In genomic region chr1:203479646-203480045, GRCh38 we compare ENCODE assay signal across 24 cellular contexts. TPM values are rescaled to one million over a fixed set of nuclear protein-coding genes. Genes with fewer than 3 reads are reported as not detected.
DNase-seq lines count a peak whose midpoint lies in the region; ATAC-seq and TF ChIP-seq lines count a peak whose summit lies in the region.
"Had no signal": no experiment of that assay in that cellular context is flagged by ENCODE, and none has a peak within 500 bp of the region (broad histone marks: within the 10 kb centered on the region; RNA-seq: fewer than 3 reads in every experiment).

No MANE protein-coding gene starts in this region.

- H3K4me1 ChIP-seq in RWPE2 (ENCODE audit: insufficient read depth, poor library complexity, severe bottlenecking) (peaks cover 17% of the 10 kb centered on the region), muscle layer of colon (ENCODE audit: insufficient read depth, low read length) (peaks cover 72% of the 10 kb centered on the region), suprapubic skin (peaks cover 39% of the 10 kb centered on the region)

- H3K36me3 Mint-ChIP-seq in activated naive CD8-positive, alpha-beta T cell treated with anti-CD3 and anti-CD28 coated beads, Interleukin-2, amount 50 U/mL, for 24 hours (ENCODE audit: low read depth): no peaks in the 10 kb centered on the region
- no peaks in the 10 kb centered on the region for H3K36me3 Mint-ChIP-seq in mesothelial cell of epicardium
- H3K36me3 Mint-ChIP-seq: naive B cell had no signal

- ATAC-seq in RWPE2 (ENCODE audit: low read depth) (no peak), GM19351 (IDR thresholded peaks at IDR 0.05; ENCODE audit: unreplicated experiment) (no peak)
- ATAC-seq in activated naive CD8-positive, alpha-beta T cell treated with anti-CD3 and anti-CD28 coated beads, Interleukin-2, amount 50 U/mL, for 24 hours: no peak

- DNase-seq in ELR (ENCODE audit: low read depth): peak; percentile 48
- DNase-seq in RWPE2 (ENCODE audit: low spot score): no peak
- DNase-seq in suprapubic skin (ENCODE audit: low spot score in 2 of 2): no peak
- DNase-seq in activated naive CD8-positive, alpha-beta T cell treated with anti-CD3 and anti-CD28 coated beads, Interleukin-2, amount 50 U/mL, for 24 hours: no peak
- DNase-seq in HuH-7.5 (ENCODE audit: low spot score): no peak
- no peak for DNase-seq in mesothelial cell of epicardium (ENCODE audit: low spot score in 2 of 2, unreplicated experiment in 2 of 2)
- DNase-seq: activated CD4-positive, alpha-beta T cell treated with anti-CD3 and anti-CD28 coated beads, Interleukin-2, amount 50 U/mL, for 48 hours; activated naive CD4-positive, alpha-beta T cell treated with anti-CD3 and anti-CD28 coated beads for 36 hours; cortex of kidney; KG1; naive B cell; NCI-H1048; NCI-H2029; NK-92 treated with Interleukin-12 subunit alpha and Interleukin-12 subunit beta, amount 100 ng/mL, for 24 hours had no signal

- TF ChIP-seq POLR2A in suprapubic skin (IDR thresholded peaks at IDR 0.05): no peak

- TF ChIP-seq EP300 in suprapubic skin (IDR thresholded peaks at IDR 0.05): no peak

- TF ChIP-seq CTCF in RWPE2 (IDR thresholded peaks at IDR 0.05; ENCODE audit: poor library complexity, severe bottlenecking) (no peak), suprapubic skin (IDR thresholded peaks at IDR 0.05) (no peak), mesothelial cell of epicardium (IDR thresholded peaks at IDR 0.05; ENCODE audit: unreplicated experiment) (no peak)

- no peak overlapping the region for H3K4me3 ChIP-seq in RWPE2 (ENCODE audit: severe bottlenecking)
- peak overlapping the region in 1 of 2 donors; percentile 12 for H3K4me3 ChIP-seq in muscle layer of colon (ENCODE audit: low read depth in 1 of 2, low read length in 2 of 2)
- H3K4me3 ChIP-seq in suprapubic skin: peak overlapping the region; percentile 48

- WGBS in suprapubic skin: 44% methylated on average over 2 of the region's 2 CpGs

- H3K9ac ChIP-seq in muscle layer of colon (ENCODE audit: low read length): no peak overlapping the region
- H3K9ac ChIP-seq: parathyroid adenoma had no signal

- no peaks in the 10 kb centered on the region for H3K9me3 ChIP-seq in RWPE2 (ENCODE audit: severe bottlenecking)
- no peaks in the 10 kb centered on the region for H3K9me3 ChIP-seq in muscle layer of colon (ENCODE audit: low read length)
- H3K9me3 ChIP-seq in suprapubic skin: no peaks in the 10 kb centered on the region

- no peak overlapping the region for H3K27ac Mint-ChIP-seq in activated naive CD8-positive, alpha-beta T cell treated with anti-CD3 and anti-CD28 coated beads, Interleukin-2, amount 50 U/mL, for 24 hours
- H3K27ac Mint-ChIP-seq in mesothelial cell of epicardium: no peak overlapping the region
- H3K27ac Mint-ChIP-seq: activated naive CD4-positive, alpha-beta T cell treated with anti-CD3 and anti-CD28 coated beads for 36 hours had no signal

- no peaks in the 10 kb centered on the region for H3K27me3 ChIP-seq in RWPE2 (ENCODE audit: insufficient read depth, poor library complexity, severe bottlenecking)
- H3K27me3 ChIP-seq in muscle layer of colon (ENCODE audit: control insufficient read depth in 1 of 2, insufficient read depth in 2 of 2, low read length in 2 of 2): no peaks in the 10 kb centered on the region
- H3K27me3 ChIP-seq in suprapubic skin: no peaks in the 10 kb centered on the region

- no peaks in the 10 kb centered on the region for H3K36me3 ChIP-seq in RWPE2 (ENCODE audit: low read depth)
- peaks cover 16% of the 10 kb centered on the region for H3K36me3 ChIP-seq in muscle layer of colon (ENCODE audit: insufficient read depth, low read length)
- H3K36me3 ChIP-seq in suprapubic skin: no peaks in the 10 kb centered on the region

- H3K27ac ChIP-seq in RWPE2 (ENCODE audit: poor library complexity, severe bottlenecking) (peak overlapping the region; percentile 77), muscle layer of colon (ENCODE audit: low read depth, low read length) (peak overlapping the region; percentile 85), suprapubic skin (peak overlapping the region; percentile 15)
- H3K27ac ChIP-seq: parathyroid adenoma had no signal

- H3K4me1 Mint-ChIP-seq in activated naive CD8-positive, alpha-beta T cell treated with anti-CD3 and anti-CD28 coated beads, Interleukin-2, amount 50 U/mL, for 24 hours: peaks cover 1% of the 10 kb centered on the region
- H3K4me1 Mint-ChIP-seq in mesothelial cell of epicardium: peaks cover 31% of the 10 kb centered on the region

- H3K4me3 Mint-ChIP-seq in activated naive CD8-positive, alpha-beta T cell treated with anti-CD3 and anti-CD28 coated beads, Interleukin-2, amount 50 U/mL, for 24 hours: no peak overlapping the region
- H3K4me3 Mint-ChIP-seq in mesothelial cell of epicardium: no peak overlapping the region
- H3K4me3 Mint-ChIP-seq: activated naive CD4-positive, alpha-beta T cell treated with anti-CD3 and anti-CD28 coated beads for 36 hours; naive B cell had no signal

- no peaks in the 10 kb centered on the region for H3K9me3 Mint-ChIP-seq in activated naive CD8-positive, alpha-beta T cell treated with anti-CD3 and anti-CD28 coated beads, Interleukin-2, amount 50 U/mL, for 24 hours
- no peaks in the 10 kb centered on the region for H3K9me3 Mint-ChIP-seq in mesothelial cell of epicardium
- H3K9me3 Mint-ChIP-seq: activated naive CD4-positive, alpha-beta T cell treated with anti-CD3 and anti-CD28 coated beads for 36 hours; naive B cell had no signal

- H3K27me3 Mint-ChIP-seq in activated naive CD8-positive, alpha-beta T cell treated with anti-CD3 and anti-CD28 coated beads, Interleukin-2, amount 50 U/mL, for 24 hours: peaks cover 9% of the 10 kb centered on the region
- H3K27me3 Mint-ChIP-seq in mesothelial cell of epicardium (ENCODE audit: low read depth): no peaks in the 10 kb centered on the region

RNA-seq across cellular contexts. Expression of gene PRELP, which starts 4.0 kb away (rescaled TPM):
- total RNA-seq in suprapubic skin: 10 to 100 TPM in 3 of 4 donors, 1 to 10 TPM in 1; 6.4 to 34.7 (median 18.0) TPM
- 2.8 to 3.3 TPM (median 3.2 TPM) in 3 replicates for total RNA-seq in mesothelial cell of epicardium
- total RNA-seq: activated naive CD4-positive, alpha-beta T cell treated with anti-CD3 and anti-CD28 coated beads for 36 hours; Daoy; endothelial cell of umbilical vein; H4; NCI-H460; T-helper 1 cell treated with Interleukin-12 subunit alpha and Interleukin-12 subunit beta and Interleukin-4 antibody, amounts not matched to agents 30 ng/mL and 1 ng/mL, for 36 hours had no signal

RNA-seq across cellular contexts. Expression of gene OPTC, which starts 14.3 kb away (rescaled TPM):
- total RNA-seq in suprapubic skin (not detected), mesothelial cell of epicardium (not detected in 3 replicates)
- total RNA-seq: activated naive CD4-positive, alpha-beta T cell treated with anti-CD3 and anti-CD28 coated beads for 36 hours; Daoy; endothelial cell of umbilical vein; H4; liver; NCI-H460; T-helper 1 cell treated with Interleukin-12 subunit alpha and Interleukin-12 subunit beta and Interleukin-4 antibody, amounts not matched to agents 30 ng/mL and 1 ng/mL, for 36 hours; ureter had no signal

Comparison
In these comparisons a context has a peak if more than half of its experiments do, and no peak if none do; other contexts are left out.
1. H3K27ac ChIP-seq: peak in every context shown above with its lines; median percentile 85 in muscle layer of colon; 77 in RWPE2; 15 in suprapubic skin.